ENCODE assay signal across 8 cellular contexts in the genomic region with DNA sequence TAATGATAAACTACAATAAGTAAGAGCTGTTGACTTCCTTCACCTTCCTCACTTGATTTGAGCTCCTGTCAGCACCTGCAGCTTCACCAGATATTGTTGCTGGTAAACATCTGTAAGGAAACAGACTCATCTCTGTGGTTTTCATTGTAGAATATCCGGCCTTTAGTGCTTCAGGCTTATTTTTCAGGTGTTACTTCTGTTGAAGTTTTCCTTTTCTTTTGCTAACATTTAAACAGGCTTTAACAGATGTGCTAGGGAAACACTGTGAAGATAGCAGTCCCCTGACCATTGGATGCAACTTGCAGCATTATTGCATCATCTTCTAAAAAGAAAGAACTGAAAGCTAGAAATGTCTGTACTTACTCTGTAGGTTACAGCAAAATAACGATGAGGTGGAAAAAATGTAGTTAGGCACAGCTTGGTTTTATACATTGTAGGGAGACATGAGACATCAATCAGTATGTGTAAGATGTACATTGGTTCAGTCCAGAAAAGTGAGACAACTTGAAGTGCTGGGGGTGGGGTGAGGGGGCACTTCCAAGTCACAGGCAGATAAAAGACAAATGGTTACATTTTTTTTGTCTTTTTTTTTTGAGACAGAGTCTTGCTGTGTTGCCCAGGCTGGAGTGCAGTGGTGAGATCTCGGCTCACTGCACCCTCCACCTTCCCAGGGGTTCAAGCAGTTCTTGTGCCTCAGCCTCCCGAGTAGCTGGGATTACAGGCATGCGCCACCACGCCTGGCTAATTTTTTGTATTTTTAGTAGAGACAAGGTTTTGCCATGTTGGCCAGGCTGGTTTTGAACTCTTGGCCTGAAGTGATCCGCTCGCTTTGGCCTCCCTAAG. TPM values are rescaled to one million over a fixed set of nuclear protein-coding genes. Genes with fewer than 3 reads are reported as not detected.
DNase-seq lines count a peak whose midpoint lies in the region; ATAC-seq, FAIRE-seq and TF ChIP-seq lines count a peak whose summit lies in the region.

No MANE protein-coding gene starts in this region.

- DNase-seq in MV-4-11 (lab: John Stamatoyannopoulos, UW) (peak; percentile 96), astrocyte of the spinal cord (ENCODE audit: low read depth, low spot score) (peak; percentile 62), RCC 7860 (ENCODE audit: low spot score) (no peak), NCI-H345 (lab: John Stamatoyannopoulos, UW) (no peak), HT-29 (ENCODE audit: low spot score) (no peak)
- peak in 7 of 9 donors; percentile 47 to 79 (median 72) for DNase-seq in naive thymus-derived CD4-positive, alpha-beta T cell

- FAIRE-seq in RCC 7860 (lab: Jason Lieb, UNC): no peak

- intact Hi-C loops in naive thymus-derived CD4-positive, alpha-beta T cell (cut with micrococcal nuclease): loop anchor here (1.0 to 5.0 kb wide), 6 partner anchors 9 to 345 kb away; a partner anchor contains a TSS

- POLR2A ChIA-PET in HEK293 (lab: Yijun Ruan, JAX): interaction anchor here (0.7 to 1.6 kb wide), 2 partner anchors 9 to 211 kb away, joined by 3 to 7 read pairs; no protein-coding TSS in a partner anchor
- POLR2A ChIA-PET in naive thymus-derived CD4-positive, alpha-beta T cell (lab: Charles Lee): interaction anchor here (0.6 to 4.6 kb wide), 7 partner anchors 10 to 705 kb away, joined by 3 to 117 read pairs (median 4); a partner anchor contains a TSS

- peak overlapping the region; percentile 90 to 96 (median 94) for H3K27ac Mint-ChIP-seq in naive thymus-derived CD4-positive, alpha-beta T cell

- peak overlapping the region; percentile 63; the same call in 1 of the 2 replicates for H3K27ac ChIP-seq in HEK293 (ENCODE audit: extremely low read depth, low read depth, low read length)
- peak overlapping the region; percentile 64 for H3K27ac ChIP-seq in naive thymus-derived CD4-positive, alpha-beta T cell (ENCODE audit: low read depth, low read length)

- no peaks in the 10 kb centered on the region for H3K27me3 Mint-ChIP-seq in naive thymus-derived CD4-positive, alpha-beta T cell

- peaks cover 56 to 86% (median 79%) of the 10 kb centered on the region in 7 donors for H3K4me1 Mint-ChIP-seq in naive thymus-derived CD4-positive, alpha-beta T cell

- H3K9me3 Mint-ChIP-seq in naive thymus-derived CD4-positive, alpha-beta T cell: peaks cover 0 to 8% (median 5%) of the 10 kb centered on the region in 11 donors

- peaks cover 5 to 53% (median 43%) of the 10 kb centered on the region in 5 donors for H3K36me3 Mint-ChIP-seq in naive thymus-derived CD4-positive, alpha-beta T cell

- CTCF ChIA-PET in HEK293 (lab: Yijun Ruan, JAX): interaction anchor here (0.6 to 1.5 kb wide), 5 partner anchors 8 to 487 kb away, joined by 3 to 8 read pairs (median 4); no protein-coding TSS in a partner anchor
- CTCF ChIA-PET in naive thymus-derived CD4-positive, alpha-beta T cell (lab: Charles Lee): interaction anchor here (1.1 to 2.6 kb wide), 2 partner anchors 10 to 847 kb away, joined by 3 to 19 read pairs; a partner anchor contains a TSS

- peak; percentile 70 for ATAC-seq in GM18511 (IDR thresholded peaks at IDR 0.05; ENCODE audit: unreplicated experiment)
- ATAC-seq in naive thymus-derived CD4-positive, alpha-beta T cell: peak; percentile 79

- no peaks in the 10 kb centered on the region for H3K27me3 ChIP-seq in naive thymus-derived CD4-positive, alpha-beta T cell (ENCODE audit: control insufficient read depth in 2 of 2, insufficient read depth in 2 of 2, low read length in 2 of 2)

- TF ChIP-seq CTCF in HEK293 (tag by site-specific recombination; IDR thresholded peaks at IDR 0.05) (no peak), astrocyte of the spinal cord (IDR thresholded peaks at IDR 0.05; ENCODE audit: low read depth, low read length) (no peak)

- peaks cover 8% of the 10 kb centered on the region for H3K4me1 ChIP-seq in HEK293 (ENCODE audit: control insufficient read depth, insufficient read depth, low read length)
- H3K4me1 ChIP-seq in naive thymus-derived CD4-positive, alpha-beta T cell (ENCODE audit: control insufficient read depth in 2 of 2, insufficient read depth in 2 of 2, low read length in 2 of 2): peaks cover 62 to 74% of the 10 kb centered on the region in 2 donors

- H3K36me3 ChIP-seq in HEK293 (ENCODE audit: control insufficient read depth in 2 of 2, insufficient read depth in 1 of 2, low read length in 2 of 2): peaks cover 28 to 59% of the 10 kb centered on the region in 2 experiments
- H3K36me3 ChIP-seq in naive thymus-derived CD4-positive, alpha-beta T cell (ENCODE audit: control insufficient read depth in 2 of 3, insufficient read depth in 3 of 3, low read length in 3 of 3): peaks cover 12 to 23% (median 16%) of the 10 kb centered on the region in 3 experiments

- no peak overlapping the region for H3K4me3 ChIP-seq in HEK293 (ENCODE audit: low read depth, low read length)
- H3K4me3 ChIP-seq in astrocyte of the spinal cord (ENCODE audit: low read depth, low read length): no peak overlapping the region
- H3K4me3 ChIP-seq in naive thymus-derived CD4-positive, alpha-beta T cell (ENCODE audit: low read length): peak overlapping the region; percentile 38

- in situ Hi-C loops in astrocyte of the spinal cord (cut with HindIII; ENCODE audit: low sequenced_read_pairs): no loop called here

- H3K9me3 ChIP-seq in HEK293 (ENCODE audit: control insufficient read depth, insufficient read depth, low read depth, low read length): no peaks in the 10 kb centered on the region
- H3K9me3 ChIP-seq in naive thymus-derived CD4-positive, alpha-beta T cell (ENCODE audit: control insufficient read depth in 2 of 3, low read length in 3 of 3): no peaks in the 10 kb centered on the region

- H3K4me3 Mint-ChIP-seq in naive thymus-derived CD4-positive, alpha-beta T cell: peak overlapping the region; percentile 42 to 87 (median 78)

TF ChIP-seq in HEK293, 187 proteins besides CTCF, POLR2A, EP300 and RAD21 (continues in another document):
- TF ChIP-seq ZNF394 (tag by site-specific recombination; IDR thresholded peaks at IDR 0.05; ENCODE audit: borderline replicate concordance) (no peak), ZNF121 (tag by site-specific recombination; IDR thresholded peaks at IDR 0.05) (peak; percentile 41; the same call in 1 of the 2 replicates), ZNF626 (tag by site-specific recombination; IDR thresholded peaks at IDR 0.05) (no peak), IKZF3 (tag by site-specific recombination; IDR thresholded peaks at IDR 0.05) (0 out of 2 replicates have a peak, but pooled peaks have one; percentile 33), ZNF223 (tag by site-specific recombination; IDR thresholded peaks at IDR 0.05) (no peak)
- TF ChIP-seq, protein P1, sequence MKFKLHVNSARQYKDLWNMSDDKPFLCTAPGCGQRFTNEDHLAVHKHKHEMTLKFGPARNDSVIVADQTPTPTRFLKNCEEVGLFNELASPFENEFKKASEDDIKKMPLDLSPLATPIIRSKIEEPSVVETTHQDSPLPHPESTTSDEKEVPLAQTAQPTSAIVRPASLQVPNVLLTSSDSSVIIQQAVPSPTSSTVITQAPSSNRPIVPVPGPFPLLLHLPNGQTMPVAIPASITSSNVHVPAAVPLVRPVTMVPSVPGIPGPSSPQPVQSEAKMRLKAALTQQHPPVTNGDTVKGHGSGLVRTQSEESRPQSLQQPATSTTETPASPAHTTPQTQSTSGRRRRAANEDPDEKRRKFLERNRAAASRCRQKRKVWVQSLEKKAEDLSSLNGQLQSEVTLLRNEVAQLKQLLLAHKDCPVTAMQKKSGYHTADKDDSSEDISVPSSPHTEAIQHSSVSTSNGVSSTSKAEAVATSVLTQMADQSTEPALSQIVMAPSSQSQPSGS (tag by site-specific recombination; IDR thresholded peaks at IDR 0.05; ENCODE audit: low read depth): peak; percentile 73
- TF ChIP-seq, protein P2, sequence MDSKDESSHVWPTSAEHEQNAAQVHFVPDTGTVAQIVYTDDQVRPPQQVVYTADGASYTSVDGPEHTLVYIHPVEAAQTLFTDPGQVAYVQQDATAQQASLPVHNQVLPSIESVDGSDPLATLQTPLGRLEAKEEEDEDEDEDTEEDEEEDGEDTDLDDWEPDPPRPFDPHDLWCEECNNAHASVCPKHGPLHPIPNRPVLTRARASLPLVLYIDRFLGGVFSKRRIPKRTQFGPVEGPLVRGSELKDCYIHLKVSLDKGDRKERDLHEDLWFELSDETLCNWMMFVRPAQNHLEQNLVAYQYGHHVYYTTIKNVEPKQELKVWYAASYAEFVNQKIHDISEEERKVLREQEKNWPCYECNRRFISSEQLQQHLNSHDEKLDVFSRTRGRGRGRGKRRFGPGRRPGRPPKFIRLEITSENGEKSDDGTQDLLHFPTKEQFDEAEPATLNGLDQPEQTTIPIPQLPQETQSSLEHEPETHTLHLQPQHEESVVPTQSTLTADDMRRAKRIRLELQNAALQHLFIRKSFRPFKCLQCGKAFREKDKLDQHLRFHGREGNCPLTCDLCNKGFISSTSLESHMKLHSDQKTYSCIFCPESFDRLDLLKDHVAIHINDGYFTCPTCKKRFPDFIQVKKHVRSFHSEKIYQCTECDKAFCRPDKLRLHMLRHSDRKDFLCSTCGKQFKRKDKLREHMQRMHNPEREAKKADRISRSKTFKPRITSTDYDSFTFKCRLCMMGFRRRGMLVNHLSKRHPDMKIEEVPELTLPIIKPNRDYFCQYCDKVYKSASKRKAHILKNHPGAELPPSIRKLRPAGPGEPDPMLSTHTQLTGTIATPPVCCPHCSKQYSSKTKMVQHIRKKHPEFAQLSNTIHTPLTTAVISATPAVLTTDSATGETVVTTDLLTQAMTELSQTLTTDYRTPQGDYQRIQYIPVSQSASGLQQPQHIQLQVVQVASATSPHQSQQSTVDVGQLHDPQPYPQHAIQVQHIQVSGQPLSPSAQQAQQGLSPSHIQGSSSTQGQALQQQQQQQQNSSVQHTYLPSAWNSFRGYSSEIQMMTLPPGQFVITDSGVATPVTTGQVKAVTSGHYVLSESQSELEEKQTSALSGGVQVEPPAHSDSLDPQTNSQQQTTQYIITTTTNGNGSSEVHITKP (tag by site-specific recombination; IDR thresholded peaks at IDR 0.05): peak; percentile 97

RNA-seq across cellular contexts. Expression of a gene that starts 10.2 kb away (rescaled TPM):
- total RNA-seq in naive thymus-derived CD4-positive, alpha-beta T cell: 100 to 1,000 TPM in 4 of 5 experiments, 10 to 100 TPM in 1; 97.3 to 138 (median 126) TPM
- polyA plus RNA-seq in naive thymus-derived CD4-positive, alpha-beta T cell: 10 to 100 TPM; 41.9 to 50.1 TPM
- 35.8 and 36.0 TPM in 2 replicates for total RNA-seq in HT-29 (2014; rRNA removed; shearing (Covaris generic))

Comparison
In these comparisons a context has a peak if more than half of its experiments do, and no peak if none do; other contexts are left out.
1. DNase-seq: peak in MV-4-11 (single experiment), astrocyte of the spinal cord (single experiment) and naive thymus-derived CD4-positive, alpha-beta T cell (7 of 9); none in RCC 7860 (single experiment), NCI-H345 (single experiment) and HT-29 (single experiment).